In the genomic region with DNA sequence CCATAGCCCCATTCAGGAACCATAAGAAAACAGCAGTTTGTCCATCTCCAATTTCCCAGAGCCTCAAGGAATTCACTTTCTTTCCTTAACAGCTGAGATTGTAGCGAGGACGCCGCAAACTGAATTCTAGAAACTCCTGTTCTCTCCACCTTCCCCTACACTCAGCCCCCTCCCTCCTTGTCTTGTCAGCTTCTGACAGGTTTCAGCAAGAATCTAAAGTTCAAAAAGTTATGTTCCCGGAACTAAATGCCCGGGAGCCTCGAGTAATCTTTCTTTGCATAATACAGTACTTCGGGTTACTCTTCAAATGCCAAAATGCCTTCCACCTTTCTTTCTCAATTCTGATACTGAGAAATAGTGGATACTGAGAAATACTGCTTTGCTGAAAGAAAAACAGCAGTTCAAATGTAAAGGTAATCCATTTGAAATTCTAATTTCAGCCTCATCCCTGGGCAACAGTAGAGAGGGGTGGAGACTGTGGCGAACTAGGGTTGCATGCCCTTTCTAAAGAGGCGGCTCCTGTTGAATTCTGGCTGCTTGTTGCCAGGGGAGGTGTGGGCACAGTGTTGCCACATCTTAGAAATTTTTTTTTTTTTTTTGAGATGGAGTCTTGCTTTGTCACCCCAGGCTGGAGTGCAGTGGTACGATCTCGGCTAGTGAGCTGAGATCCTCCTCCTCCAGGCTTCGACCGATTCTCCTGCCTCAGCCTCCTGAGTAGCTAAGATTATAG, we compare ENCODE assay signal across 22 cellular contexts.
"Had no signal": no experiment of that assay in that cellular context is flagged by ENCODE, and none has a peak within 500 bp of the region (broad histone marks: within the 10 kb centered on the region; RNA-seq: fewer than 3 reads in every experiment).

No MANE protein-coding gene starts in this region.

- H3K27me3 ChIP-seq: ascending aorta, brain microvascular endothelial cell, pancreas, stomach, transverse colon had no signal

- ATAC-seq: activated naive CD4-positive, alpha-beta T cell treated with anti-CD3 and anti-CD28 coated beads, Interleukin-2, amount 50 U/mL, for 72 hours; activated T-helper 17 cell treated with anti-CD3 and anti-CD28 coated beads, Interleukin-2, amount 50 U/mL, for 72 hours; effector memory CD8-positive, alpha-beta T cell; natural killer cell treated with Interleukin-12 subunit alpha and Interleukin-12 subunit beta and Interleukin-15 and Interleukin-18, amount 100 ng/mL, for 72 hours; pancreas; right cardiac atrium; stimulated activated effector memory CD8-positive, alpha-beta T cell treated with anti-CD3 and anti-CD28 coated beads, Interleukin-12 subunit alpha, Interleukin-12 subunit beta, amount 100 ng/mL, for 72 hours; WTC11 had no signal

- H3K4me3 ChIP-seq: ascending aorta, left ventricle myocardium inferior, pancreas, stomach, transverse colon had no signal

- DNase-seq: activated CD4-positive, alpha-beta T cell treated with anti-CD3 and anti-CD28 coated beads, Interleukin-2, amount 50 U/mL, for 4 hours; activated CD8-positive, alpha-beta memory T cell treated with anti-CD3 and anti-CD28 coated beads for 24 hours; activated CD8-positive, alpha-beta memory T cell treated with anti-CD3 and anti-CD28 coated beads, Interleukin-2, amount 50 U/mL, for 4 hours; activated T-cell treated with anti-CD3 and anti-CD28 coated beads, Interleukin-2, amount 50 U/mL, for 24 hours; brain microvascular endothelial cell; effector memory CD8-positive, alpha-beta T cell; immature natural killer cell; kidney glomerular epithelial cell; left ventricle myocardium inferior; pancreas; right cardiac atrium; stimulated activated CD4-positive, alpha-beta T cell treated with anti-CD3 and anti-CD28 coated beads, Interleukin-2, amount 100 ng/mL, for 24 hours; stomach; T1000; transverse colon had no signal

- H3K4me1 ChIP-seq: ascending aorta, left ventricle myocardium inferior, pancreas, stomach, transverse colon had no signal

- H3K9me3 ChIP-seq: ascending aorta, left ventricle myocardium inferior, neutrophil, pancreas, stomach, transverse colon had no signal

- H3K36me3 ChIP-seq: ascending aorta, brain microvascular endothelial cell, left ventricle myocardium inferior, neutrophil, pancreas, stomach, transverse colon had no signal

- H3K27ac ChIP-seq: ascending aorta, brain microvascular endothelial cell, left ventricle myocardium inferior, neutrophil, pancreas, stomach, transverse colon had no signal
